Comparison of ENCODE assay signal across 11 cellular contexts in the genomic region with DNA sequence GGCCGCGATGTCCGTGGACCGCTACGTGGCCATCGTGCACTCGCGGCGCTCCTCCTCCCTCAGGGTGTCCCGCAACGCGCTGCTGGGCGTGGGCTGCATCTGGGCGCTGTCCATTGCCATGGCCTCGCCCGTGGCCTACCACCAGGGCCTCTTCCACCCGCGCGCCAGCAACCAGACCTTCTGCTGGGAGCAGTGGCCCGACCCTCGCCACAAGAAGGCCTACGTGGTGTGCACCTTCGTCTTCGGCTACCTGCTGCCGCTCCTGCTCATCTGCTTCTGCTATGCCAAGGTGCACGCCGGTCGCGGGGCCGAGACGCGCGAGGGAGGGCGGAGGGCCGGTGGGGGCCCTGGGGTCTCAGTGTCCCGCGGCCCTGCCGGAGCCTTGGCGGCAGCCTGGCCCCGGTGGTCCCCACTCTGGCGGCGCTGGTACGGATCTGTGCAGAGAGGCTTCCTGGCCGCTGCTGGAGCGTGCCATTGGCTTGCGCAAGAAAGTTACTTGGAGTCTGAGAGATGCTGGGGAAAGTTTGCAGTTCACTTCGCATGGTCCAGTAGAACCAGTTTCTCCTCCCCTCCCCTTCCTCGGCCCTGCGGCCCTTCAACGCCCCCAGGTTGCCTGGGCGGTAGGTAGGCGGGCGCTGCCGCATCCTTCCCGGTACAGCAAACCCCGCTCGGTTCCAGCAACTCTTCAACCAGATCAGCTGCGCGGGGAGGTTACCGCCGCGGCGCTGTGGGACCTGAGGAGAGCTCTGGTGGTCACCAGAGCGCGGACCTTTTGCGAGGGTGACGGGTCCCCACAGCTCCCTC. TPM values are rescaled to one million over a fixed set of nuclear protein-coding genes. Genes with fewer than 3 reads are reported as not detected.
DNase-seq lines count a peak whose midpoint lies in the region; ATAC-seq and TF ChIP-seq lines count a peak whose summit lies in the region.
"Had no signal": no experiment of that assay in that cellular context is flagged by ENCODE, and none has a peak within 500 bp of the region (broad histone marks: within the 10 kb centered on the region; RNA-seq: fewer than 3 reads in every experiment).

No MANE protein-coding gene starts in this region.

- H3K27me3 ChIP-seq in PC-3 (ENCODE audit: low read length) = peaks cover 22% of the 10 kb centered on the region

- ATAC-seq in PC-3 = no peak

- no peak overlapping the region for H3K9ac ChIP-seq in PC-3 (ENCODE audit: low read length)

- no peak overlapping the region for H3K4me3 ChIP-seq in PC-3 (ENCODE audit: low read length)

- H2AFZ ChIP-seq in PC-3 (ENCODE audit: low read length) = no peak overlapping the region

- H3F3A ChIP-seq in PC-3 (ENCODE audit: low read length, unreplicated experiment) = no peaks in the 10 kb centered on the region

- no peaks in the 10 kb centered on the region for H3K9me3 ChIP-seq in PC-3 (ENCODE audit: low read length)

- POLR2A ChIA-PET in PC-3 (lab: Charles Lee; ENCODE audit: unreplicated experiment) = no interaction called here

- peaks cover 16% of the 10 kb centered on the region for H3K4me1 Mint-ChIP-seq in activated naive CD8-positive, alpha-beta T cell (ENCODE audit: low read depth)
- peaks cover 14% of the 10 kb centered on the region for H3K4me1 Mint-ChIP-seq in stimulated activated naive CD8-positive, alpha-beta T cell treated with anti-CD3 and anti-CD28 coated beads, Interleukin-15, Interleukin-2, amounts not matched to agents 100 ng/mL and 50 ng/mL, for 24 hours (ENCODE audit: low read depth)

- peaks cover 48% of the 10 kb centered on the region for H3K27me3 Mint-ChIP-seq in activated naive CD8-positive, alpha-beta T cell
- peaks cover 60% of the 10 kb centered on the region for H3K27me3 Mint-ChIP-seq in stimulated activated naive CD8-positive, alpha-beta T cell treated with anti-CD3 and anti-CD28 coated beads, Interleukin-15, Interleukin-2, amounts not matched to agents 100 ng/mL and 50 ng/mL, for 24 hours

- H3K27ac ChIP-seq in PC-3 (ENCODE audit: low read length) = no peak overlapping the region

- no peaks in the 10 kb centered on the region for H4K20me1 ChIP-seq in PC-3 (ENCODE audit: low read length)

- TF ChIP-seq CTCF in PC-3 (conservative IDR thresholded peaks at IDR 0.05; ENCODE audit: low read depth, low read length) = no peak

- H3K9me3 Mint-ChIP-seq in activated naive CD8-positive, alpha-beta T cell (ENCODE audit: low read depth) = peaks cover 10% of the 10 kb centered on the region
- peaks cover 9% of the 10 kb centered on the region for H3K9me3 Mint-ChIP-seq in stimulated activated naive CD8-positive, alpha-beta T cell treated with anti-CD3 and anti-CD28 coated beads, Interleukin-15, Interleukin-2, amounts not matched to agents 100 ng/mL and 50 ng/mL, for 24 hours

- BruUV-seq in PC-3 (replicated peaks; lab: Mats Ljungman, UMichigan) = no TSS peak

- no peaks in the 10 kb centered on the region for H3K79me2 ChIP-seq in PC-3 (ENCODE audit: low read length)

- peaks cover 7% of the 10 kb centered on the region for H3K36me3 Mint-ChIP-seq in activated naive CD8-positive, alpha-beta T cell
- peaks cover 3% of the 10 kb centered on the region for H3K36me3 Mint-ChIP-seq in stimulated activated naive CD8-positive, alpha-beta T cell treated with anti-CD3 and anti-CD28 coated beads, Interleukin-15, Interleukin-2, amounts not matched to agents 100 ng/mL and 50 ng/mL, for 24 hours (ENCODE audit: low read depth)

- DNase-seq in activated CD8-positive, alpha-beta memory T cell treated with anti-CD3 and anti-CD28 coated beads for 24 hours = peak; percentile 60
- no peak for DNase-seq in activated CD8-positive, alpha-beta memory T cell treated with anti-CD3 and anti-CD28 coated beads, Interleukin-2, amount 50 U/mL, for 4 hours
- DNase-seq in iPS-NIHi11 (ENCODE audit: low spot score) = peak; percentile 49
- DNase-seq in NCI-H526 treated with DMSO at 0.1 percent for 48 hours (lab: John Stamatoyannopoulos, UW) = no peak
- DNase-seq in PC-3 = no peak
- no peak for DNase-seq in kidney glomerular epithelial cell (lab: John Stamatoyannopoulos, UW)
- DNase-seq: small intestine; stimulated activated CD8-positive, alpha-beta memory T cell treated with anti-CD3 and anti-CD28 coated beads, Interleukin-4, amount 100 ng/mL, for 48 hours had no signal

- peak overlapping the region; percentile 81 for H3K4me3 Mint-ChIP-seq in activated naive CD8-positive, alpha-beta T cell
- H3K4me3 Mint-ChIP-seq in stimulated activated naive CD8-positive, alpha-beta T cell treated with anti-CD3 and anti-CD28 coated beads, Interleukin-15, Interleukin-2, amounts not matched to agents 100 ng/mL and 50 ng/mL, for 24 hours = peak overlapping the region; percentile 23

- H3K4me2 ChIP-seq in PC-3 (ENCODE audit: low read length) = no peak overlapping the region

- CTCF ChIA-PET in PC-3 (lab: Charles Lee) = no interaction called here

- H3K27ac Mint-ChIP-seq in activated naive CD8-positive, alpha-beta T cell = peak overlapping the region; percentile 11
- no peak overlapping the region for H3K27ac Mint-ChIP-seq in stimulated activated naive CD8-positive, alpha-beta T cell treated with anti-CD3 and anti-CD28 coated beads, Interleukin-15, Interleukin-2, amounts not matched to agents 100 ng/mL and 50 ng/mL, for 24 hours

- H3K4me1 ChIP-seq in PC-3 (ENCODE audit: insufficient read depth, low read length) = no peaks in the 10 kb centered on the region

- intact Hi-C loops in PC-3 (cut with micrococcal nuclease) = no loop called here

- no peaks in the 10 kb centered on the region for H3K9me2 ChIP-seq in PC-3 (replicated peaks; ENCODE audit: low read length)

- H3K36me3 ChIP-seq in PC-3 (ENCODE audit: low read depth, low read length) = no peaks in the 10 kb centered on the region

RNA-seq across cellular contexts. Expression of a gene that starts 1.5 kb away (rescaled TPM):
- total RNA-seq in PC-3 (2014; rRNA removed) = not detected in 2 replicates
- total RNA-seq: fibroblast of lung had no signal

Comparison
In these comparisons a context has a peak if more than half of its experiments do, and no peak if none do; other contexts are left out.
1. DNase-seq: peak in activated CD8-positive, alpha-beta memory T cell treated with anti-CD3 and anti-CD28 coated beads for 24 hours (single experiment) and iPS-NIHi11 (single experiment); none in activated CD8-positive, alpha-beta memory T cell treated with anti-CD3 and anti-CD28 coated beads, Interleukin-2, amount 50 U/mL, for 4 hours (single experiment), NCI-H526 treated with DMSO at 0.1 percent for 48 hours (single experiment), PC-3 (single experiment) and kidney glomerular epithelial cell (single experiment).